ENCODE assay signal across 12 cellular contexts in genomic region chr5:150945501-150945900, GRCh38. TPM values are rescaled to one million over a fixed set of nuclear protein-coding genes. Genes with fewer than 3 reads are reported as not detected.
DNase-seq lines count a peak whose midpoint lies in the region; TF ChIP-seq lines count a peak whose summit lies in the region.
"Had no signal": no experiment of that assay in that cellular context is flagged by ENCODE, and none has a peak within 500 bp of the region (broad histone marks: within the 10 kb centered on the region; RNA-seq: fewer than 3 reads in every experiment).

No MANE protein-coding gene starts in this region.

- H3K4me1 Mint-ChIP-seq in MCF 10A (ENCODE audit: insufficient read depth, unreplicated experiment), result no peaks in the 10 kb centered on the region

- H3K23ac ChIP-seq in mesenchymal stem cell (ENCODE audit: low read length in 2 of 2) (no peak overlapping the region), mesendoderm (ENCODE audit: low read length) (no peak overlapping the region)

- H3K9me3 Mint-ChIP-seq in MCF 10A (ENCODE audit: unreplicated experiment), result peaks cover 59% of the 10 kb centered on the region

- peak overlapping the region; percentile 54 to 76 (median 62) for H3K4me3 ChIP-seq in breast epithelium
- peak overlapping the region; percentile 76 for H3K4me3 ChIP-seq in choroid plexus epithelial cell (ENCODE audit: low read depth, low read length)
- H3K4me3 ChIP-seq in mesenchymal stem cell (ENCODE audit: insufficient read depth in 1 of 2, low read depth in 1 of 2, low read length in 2 of 2), result peak overlapping the region in 1 of 2 experiments; percentile 72
- H3K4me3 ChIP-seq in tibial nerve, result peak overlapping the region in 3 of 4 donors; percentile 40 to 58 (median 57)
- no peak overlapping the region for H3K4me3 ChIP-seq in mesendoderm (ENCODE audit: low read length)
- H3K4me3 ChIP-seq: GM12878, HAP-1 had no signal

- H3K79me1 ChIP-seq in mesenchymal stem cell (replicated peaks; ENCODE audit: low read length, poor library complexity, severe bottlenecking) (no peaks in the 10 kb centered on the region), mesendoderm (ENCODE audit: low read length) (no peaks in the 10 kb centered on the region)

- no peak for TF ChIP-seq EP300 in tibial nerve (IDR thresholded peaks at IDR 0.05)

- H3K56ac ChIP-seq in mesendoderm (ENCODE audit: low read length), result no peak overlapping the region

- no peak for TF ChIP-seq POLR2A in breast epithelium (IDR thresholded peaks at IDR 0.05)
- TF ChIP-seq POLR2A in tibial nerve (IDR thresholded peaks at IDR 0.05), result no peak

- no peak overlapping the region for H2AFZ ChIP-seq in mesenchymal stem cell (ENCODE audit: low read depth, low read length)

- no peak overlapping the region for H4K91ac ChIP-seq in mesenchymal stem cell (ENCODE audit: low read length)

- H2BK12ac ChIP-seq in mesenchymal stem cell (ENCODE audit: low read length in 2 of 2), result no peak overlapping the region

- no peak overlapping the region for H4K5ac ChIP-seq in mesendoderm (ENCODE audit: low read length)

- no peak overlapping the region for H3K27ac Mint-ChIP-seq in MCF 10A (ENCODE audit: low read depth, unreplicated experiment)

- DNase-seq in breast epithelium (ENCODE audit: low spot score in 2 of 2) (no peak), MCF 10A (ENCODE audit: unreplicated experiment) (no peak), choroid plexus epithelial cell (ENCODE audit: low read depth) (peak; percentile 22), mesenchymal stem cell (no peak), tibial nerve (ENCODE audit: low spot score in 2 of 2) (no peak), mesendoderm (no peak), DMS79 treated with DMSO at 0.1 percent for 48 hours (lab: John Stamatoyannopoulos, UW) (no peak), HEK293T (ENCODE audit: extremely low spot score) (no peak)
- DNase-seq: NCI-H1930 had no signal

- H2BK120ac ChIP-seq in mesenchymal stem cell (ENCODE audit: low read depth, low read length) (no peak overlapping the region), mesendoderm (ENCODE audit: low read depth, low read length) (no peak overlapping the region)

- H3K27ac ChIP-seq in breast epithelium (peak overlapping the region; percentile 85 to 89), mesenchymal stem cell (ENCODE audit: low read length, poor library complexity, severe bottlenecking) (no peak overlapping the region), tibial nerve (peak overlapping the region in 3 of 4 donors; percentile 72 to 82 (median 77)), mesendoderm (ENCODE audit: low read depth, low read length) (no peak overlapping the region)
- H3K27ac ChIP-seq: 22Rv1 had no signal

- 54% methylated on average over 1 of the region's 1 CpG for WGBS in mesenchymal stem cell
- WGBS in tibial nerve, 2 donors, result 71 to 97% methylated on average over 1 of the region's 1 CpG
- WGBS in mesendoderm (ENCODE audit: extremely low coverage, insufficient coverage, low lambda C conversion rate), result no CpG with 5 or more reads among the region's 1 CpG

- H3K9me3 ChIP-seq in breast epithelium (peaks cover 39 to 98% of the 10 kb centered on the region in 2 donors), mesenchymal stem cell (ENCODE audit: control insufficient read depth, low read length) (peaks cover 100% of the 10 kb centered on the region), tibial nerve (peaks cover 0 to 90% (median 31%) of the 10 kb centered on the region in 4 donors)
- H3K9me3 ChIP-seq: HAP-1 had no signal

- H4K8ac ChIP-seq in mesenchymal stem cell (ENCODE audit: low read length) (no peak overlapping the region), mesendoderm (ENCODE audit: low read depth, low read length) (no peak overlapping the region)

- H2BK15ac ChIP-seq in mesenchymal stem cell (ENCODE audit: low read depth, poor library complexity, severe bottlenecking) (no peak overlapping the region), mesendoderm (replicated peaks; ENCODE audit: low read depth) (no peak overlapping the region)

- H3K18ac ChIP-seq in mesenchymal stem cell (ENCODE audit: low read depth in 1 of 2, low read length in 2 of 2), result no peak overlapping the region
- H3K18ac ChIP-seq in mesendoderm (ENCODE audit: low read length), result no peak overlapping the region

- H2BK5ac ChIP-seq in mesenchymal stem cell (ENCODE audit: low read depth, low read length, poor library complexity, severe bottlenecking), result no peak overlapping the region
- H2BK5ac ChIP-seq in mesendoderm (ENCODE audit: low read length), result no peak overlapping the region

- no peaks in the 10 kb centered on the region for H3K27me3 ChIP-seq in breast epithelium
- no peaks in the 10 kb centered on the region for H3K27me3 ChIP-seq in mesenchymal stem cell (ENCODE audit: control insufficient read depth in 1 of 2, insufficient read depth in 1 of 2, low read length in 2 of 2)
- no peaks in the 10 kb centered on the region for H3K27me3 ChIP-seq in tibial nerve
- no peaks in the 10 kb centered on the region for H3K27me3 ChIP-seq in mesendoderm (ENCODE audit: insufficient read depth, low read length, poor library complexity)

- H3K4me3 Mint-ChIP-seq in MCF 10A (ENCODE audit: unreplicated experiment), result no peak overlapping the region

- no peak overlapping the region for H3K14ac ChIP-seq in mesenchymal stem cell (ENCODE audit: low read length in 2 of 2)

- POLR2A ChIA-PET in MCF 10A (lab: Yijun Ruan, JAX) (no interaction called here), HEK293T (lab: Yijun Ruan, JAX) (no interaction called here)

- H3K4me1 ChIP-seq in breast epithelium (no peaks in the 10 kb centered on the region), mesenchymal stem cell (ENCODE audit: control insufficient read depth, insufficient read depth, low read depth, low read length) (no peaks in the 10 kb centered on the region), tibial nerve (no peaks in the 10 kb centered on the region), mesendoderm (ENCODE audit: control insufficient read depth, low read depth, low read length) (no peaks in the 10 kb centered on the region)
- H3K4me1 ChIP-seq: HAP-1 had no signal

- no peaks in the 10 kb centered on the region for H3K27me3 Mint-ChIP-seq in MCF 10A (ENCODE audit: insufficient read depth, unreplicated experiment)

- H3K4me2 ChIP-seq in mesenchymal stem cell (ENCODE audit: low read length, poor library complexity, severe bottlenecking) (no peak overlapping the region), mesendoderm (ENCODE audit: low read length) (no peak overlapping the region)

- intact Hi-C loops in breast epithelium (cut with DNase I; ENCODE audit: low total_unique reads), result no loop called here
- intact Hi-C loops in MCF 10A (cut with micrococcal nuclease), result no loop called here

- H3K36me3 Mint-ChIP-seq in MCF 10A (ENCODE audit: insufficient read depth, unreplicated experiment), result no peaks in the 10 kb centered on the region

- H3K36me3 ChIP-seq in breast epithelium (peaks cover 11% of the 10 kb centered on the region), mesenchymal stem cell (ENCODE audit: control insufficient read depth in 1 of 2, insufficient read depth in 2 of 2, low read depth in 1 of 2, low read length in 2 of 2) (peaks cover 0 to 30% of the 10 kb centered on the region in 2 experiments), tibial nerve (peaks cover 0 to 45% (median 0%) of the 10 kb centered on the region in 3 donors), mesendoderm (ENCODE audit: control insufficient read depth, insufficient read depth, low read length) (no peaks in the 10 kb centered on the region)
- H3K36me3 ChIP-seq: HAP-1 had no signal

- TF ChIP-seq CTCF in breast epithelium (IDR thresholded peaks at IDR 0.05) (no peak), MCF 10A (IDR thresholded peaks at IDR 0.05; ENCODE audit: unreplicated experiment) (no peak), choroid plexus epithelial cell (conservative IDR thresholded peaks at IDR 0.05; ENCODE audit: low read depth, low read length) (no peak), tibial nerve (IDR thresholded peaks at IDR 0.05) (no peak)

- BruUV-seq in MCF 10A (replicated peaks; lab: Mats Ljungman, UMichigan), result no TSS peak

- H3K9ac ChIP-seq in mesenchymal stem cell (ENCODE audit: low read length) (peak overlapping the region; percentile 90), mesendoderm (ENCODE audit: low read length) (no peak overlapping the region)

- H3K4ac ChIP-seq in mesenchymal stem cell (ENCODE audit: low read depth in 1 of 2, low read length in 2 of 2) (no peak overlapping the region), mesendoderm (ENCODE audit: low read depth, low read length) (no peak overlapping the region)

- H2AK5ac ChIP-seq in mesenchymal stem cell (ENCODE audit: low read length, severe bottlenecking) (no peak overlapping the region), mesendoderm (ENCODE audit: low read length) (no peak overlapping the region)

- no peaks in the 10 kb centered on the region for H3K79me2 ChIP-seq in mesendoderm (ENCODE audit: control insufficient read depth, insufficient read depth, low read length)

- CTCF ChIA-PET in MCF 10A (lab: Yijun Ruan, JAX) (no interaction called here), HEK293T (lab: Yijun Ruan, JAX) (no interaction called here)

TF ChIP-seq in HEK293T, 16 proteins besides CTCF, POLR2A, EP300 and RAD21 (continues in another document):
- TF ChIP-seq, protein P1, sequence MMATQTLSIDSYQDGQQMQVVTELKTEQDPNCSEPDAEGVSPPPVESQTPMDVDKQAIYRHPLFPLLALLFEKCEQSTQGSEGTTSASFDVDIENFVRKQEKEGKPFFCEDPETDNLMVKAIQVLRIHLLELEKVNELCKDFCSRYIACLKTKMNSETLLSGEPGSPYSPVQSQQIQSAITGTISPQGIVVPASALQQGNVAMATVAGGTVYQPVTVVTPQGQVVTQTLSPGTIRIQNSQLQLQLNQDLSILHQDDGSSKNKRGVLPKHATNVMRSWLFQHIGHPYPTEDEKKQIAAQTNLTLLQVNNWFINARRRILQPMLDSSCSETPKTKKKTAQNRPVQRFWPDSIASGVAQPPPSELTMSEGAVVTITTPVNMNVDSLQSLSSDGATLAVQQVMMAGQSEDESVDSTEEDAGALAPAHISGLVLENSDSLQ (IDR thresholded peaks at IDR 0.05), result no peak
- no peak for TF ChIP-seq NFRKB (IDR thresholded peaks at IDR 0.05)
- TF ChIP-seq SUZ12 (IDR thresholded peaks at IDR 0.05), result no peak
- no peak for TF ChIP-seq FOXK2 (IDR thresholded peaks at IDR 0.05)
- TF ChIP-seq BHLHE40 (IDR thresholded peaks at IDR 0.05; ENCODE audit: borderline replicate concordance), result no peak
- TF ChIP-seq L3MBTL2 (conservative IDR thresholded peaks at IDR 0.05), result no peak
- no peak for TF ChIP-seq ELF4 (IDR thresholded peaks at IDR 0.05)
- no peak for TF ChIP-seq LEF1 (IDR thresholded peaks at IDR 0.05; ENCODE audit: borderline replicate concordance)
- TF ChIP-seq TARDBP (IDR thresholded peaks at IDR 0.05), result no peak
- TF ChIP-seq HDGF (IDR thresholded peaks at IDR 0.05; ENCODE audit: borderline replicate concordance), result no peak
- no peak for TF ChIP-seq FOXM1 (IDR thresholded peaks at IDR 0.05; ENCODE audit: borderline replicate concordance)
- TF ChIP-seq SP1 (IDR thresholded peaks at IDR 0.05), result no peak

RNA-seq across cellular contexts. Expression of gene ZNF300, which starts 40.7 kb away (rescaled TPM):
- total RNA-seq in breast epithelium (1 to 10 TPM; 4.6 to 8.8 (median 8.2) TPM), MCF 10A (2022) (14.6 and 15.4 TPM in 2 replicates), tibial nerve (10 to 100 TPM in 1 of 4 donors, 1 to 10 TPM in 3; 6.3 to 10.5 (median 7.8) TPM)
- polyA plus RNA-seq in mesenchymal stem cell (2013, experiment 1 of 2), result 4.7 TPM
- polyA plus RNA-seq in mesenchymal stem cell (2013, experiment 2 of 2), result 4.5 TPM
- polyA plus RNA-seq in mesendoderm (2013, experiment 1 of 2), result 14.0 TPM
- 13.7 TPM for polyA plus RNA-seq in mesendoderm (2013, experiment 2 of 2)

Comparison
In these comparisons a context has a peak if more than half of its experiments do, and no peak if none do; other contexts are left out.
1. H3K27ac ChIP-seq: peak in breast epithelium (2 of 2) and tibial nerve (3 of 4); none in mesenchymal stem cell (single experiment) and mesendoderm (single experiment).